In the genomic region with DNA sequence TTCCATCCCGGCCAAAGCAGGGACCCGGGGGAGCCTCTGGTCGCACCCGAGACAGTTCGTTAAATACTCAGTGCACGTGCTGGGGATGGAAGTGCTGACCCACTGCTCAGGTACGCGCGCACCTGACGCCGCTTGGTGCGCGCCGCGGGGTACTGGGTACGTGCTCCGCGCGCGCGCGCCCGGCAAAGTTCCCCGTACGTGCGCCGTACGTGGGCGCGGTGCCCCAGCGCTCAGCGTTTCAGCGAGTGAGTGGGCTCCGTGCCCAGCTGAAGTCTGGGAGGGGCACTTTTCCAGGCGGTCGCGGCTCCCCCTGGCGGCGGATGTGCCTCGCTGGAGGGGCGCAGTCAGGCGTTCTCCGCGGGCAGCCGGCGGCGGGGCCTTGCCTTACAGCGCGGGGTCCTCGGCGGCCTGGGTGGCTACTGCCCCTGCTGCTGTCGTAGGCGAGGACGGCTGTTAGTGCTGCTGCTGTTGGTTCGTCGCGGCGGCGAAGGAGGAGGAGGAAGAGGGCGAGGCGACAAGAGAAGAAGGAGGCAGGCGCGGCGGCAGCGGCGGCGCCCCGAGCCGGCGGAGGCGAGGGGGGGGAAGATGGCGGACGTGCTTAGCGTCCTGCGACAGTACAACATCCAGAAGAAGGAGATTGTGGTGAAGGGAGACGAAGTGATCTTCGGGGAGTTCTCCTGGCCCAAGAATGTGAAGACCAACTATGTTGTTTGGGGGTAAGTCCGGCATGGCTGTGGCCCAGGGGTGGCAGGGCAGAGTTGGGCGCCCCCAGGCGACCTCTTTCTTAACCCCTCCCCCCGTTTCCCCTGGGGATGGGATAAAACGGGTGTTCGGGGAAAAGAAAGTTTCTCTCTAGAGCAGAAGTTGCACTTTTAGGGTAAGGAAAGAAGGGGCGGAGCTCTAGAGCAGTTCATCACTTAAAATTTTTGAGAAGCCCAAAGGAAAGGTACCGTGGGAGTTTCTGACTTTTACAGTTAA, we compare ENCODE assay signal across 8 cellular contexts. TPM values are rescaled to one million over a fixed set of nuclear protein-coding genes. Genes with fewer than 3 reads are reported as not detected.
A peak's percentile ranks its signal among the peaks of the same experiment; 100 is the strongest.
DNase-seq lines count a peak whose midpoint lies in the region; ATAC-seq and TF ChIP-seq lines count a peak whose summit lies in the region.

A gene (plus strand): TSS at position 416 of the 978 bp plus-strand sequence. CDS start 170 bp downstream, at position 586.

- TF ChIP-seq EP300 in SK-N-SH (IDR thresholded peaks at IDR 0.05; ENCODE audit: borderline replicate concordance in 1 of 2, low read depth in 1 of 2, low read length in 1 of 2) = peak in 1 of 2 experiments; percentile 46; a peak in 2 of 4 replicates

- H3K36me3 ChIP-seq in SK-N-SH (replicated peaks in 1 of 2; ENCODE audit: control insufficient read depth in 1 of 2, insufficient read depth in 2 of 2, low read length in 1 of 2) (peaks cover 10 to 15% of the 10 kb centered on the region in 2 experiments), osteoblast (ENCODE audit: insufficient read depth, low read length) (peaks cover 17% of the 10 kb centered on the region), thoracic aorta (peaks cover 2% of the 10 kb centered on the region)

- H3K79me2 ChIP-seq in SK-N-SH (ENCODE audit: insufficient read depth) = peaks cover 47% of the 10 kb centered on the region
- peaks cover 45% of the 10 kb centered on the region for H3K79me2 ChIP-seq in osteoblast (ENCODE audit: insufficient read depth, low read length)

- WGBS in SK-N-SH (ENCODE audit: low lambda C conversion rate) = under 1% methylated on average over 54 of the region's 85 CpGs

- TF ChIP-seq CTCF in GM10266 (IDR thresholded peaks at IDR 0.05; ENCODE audit: control insufficient read depth, insufficient read depth, low read depth, missing control alignments) (peak; percentile 96), SK-N-SH (IDR thresholded peaks at IDR 0.05) (peak; percentile 81), osteoblast (IDR thresholded peaks at IDR 0.05; ENCODE audit: extremely low read depth, low read depth, low read length) (peak; percentile 79), thoracic aorta (IDR thresholded peaks at IDR 0.05) (peak; percentile 94)

- no peaks in the 10 kb centered on the region for H3K27me3 ChIP-seq in SK-N-SH (ENCODE audit: insufficient read depth)
- no peaks in the 10 kb centered on the region for H3K27me3 ChIP-seq in osteoblast (ENCODE audit: insufficient read depth, low read length)
- H3K27me3 ChIP-seq in thoracic aorta (replicated peaks; ENCODE audit: insufficient read depth) = no peaks in the 10 kb centered on the region

- CTCF ChIA-PET in SK-N-SH (lab: Yijun Ruan, JAX) = interaction anchor here (0.6 to 3.9 kb wide), 28 partner anchors 10 to 644 kb away, joined by 3 to 35 read pairs (median 4); a partner anchor contains a TSS

- DNase-seq in GM10266 (ENCODE audit: extremely low spot score) = peak; percentile 94
- DNase-seq in NCI-H1048 (lab: John Stamatoyannopoulos, UW) = peak; percentile 98
- peak; percentile 98 for DNase-seq in SK-N-SH
- DNase-seq in activated naive CD4-positive, alpha-beta T cell treated with anti-CD3 and anti-CD28 coated beads, Interleukin-2, amount 50 U/mL, for 16 hours = peak; percentile 99
- DNase-seq in globus pallidus (ENCODE audit: low spot score) = peak; percentile 93
- peak; percentile 99 for DNase-seq in osteoblast (ENCODE audit: insufficient read length, low spot score, missing footprints)
- DNase-seq in thoracic aorta (ENCODE audit: low spot score) = peak; percentile 95

- H3K4me3 ChIP-seq in SK-N-SH (ENCODE audit: low read depth in 2 of 2, low read length in 1 of 2) = peak within 1 kb of the TSS; percentile 78 to 80
- H3K4me3 ChIP-seq in osteoblast (ENCODE audit: insufficient read depth, low read length) = peak within 1 kb of the TSS; percentile 97
- peak within 1 kb of the TSS; percentile 86 for H3K4me3 ChIP-seq in thoracic aorta

- H3K9ac ChIP-seq in SK-N-SH = peak within 1 kb of the TSS; percentile 93

- H4K20me1 ChIP-seq in SK-N-SH (ENCODE audit: insufficient read depth) (peaks cover 19% of the 10 kb centered on the region), osteoblast (ENCODE audit: insufficient read depth, low read length) (peaks cover 21% of the 10 kb centered on the region)

- H3K27ac ChIP-seq in SK-N-SH (ENCODE audit: low read depth in 2 of 2, low read length in 1 of 2) (peak within 1 kb of the TSS; percentile 97), osteoblast (ENCODE audit: low read depth, low read length) (peak within 1 kb of the TSS; percentile 95), thoracic aorta (peak within 1 kb of the TSS; percentile 86 to 93)

- no peaks in the 10 kb centered on the region for H3K9me2 ChIP-seq in SK-N-SH

- no peaks in the 10 kb centered on the region for H3K9me3 ChIP-seq in SK-N-SH
- no peaks in the 10 kb centered on the region for H3K9me3 ChIP-seq in osteoblast (ENCODE audit: low read depth, low read length)
- no peaks in the 10 kb centered on the region for H3K9me3 ChIP-seq in thoracic aorta

- H3F3A ChIP-seq in SK-N-SH (replicated peaks; ENCODE audit: insufficient read depth) = peaks cover 11% of the 10 kb centered on the region

- H3K4me1 ChIP-seq in SK-N-SH (ENCODE audit: control insufficient read depth in 1 of 2, insufficient read depth in 2 of 2, low read depth in 1 of 2, low read length in 1 of 2) (peaks cover 0 to 4% of the 10 kb centered on the region in 2 experiments; a peak in 3 of 4 replicates), osteoblast (ENCODE audit: insufficient read depth, low read length) (peaks cover 6% of the 10 kb centered on the region), thoracic aorta (ENCODE audit: control insufficient read depth in 1 of 2, low read depth in 2 of 2) (peaks cover 26 to 38% of the 10 kb centered on the region in 2 donors)

- peak; percentile 71 for TF ChIP-seq RAD21 in SK-N-SH (IDR thresholded peaks at IDR 0.05; ENCODE audit: low read length)

- H3K4me2 ChIP-seq in SK-N-SH (peak within 1 kb of the TSS; percentile 74), osteoblast (ENCODE audit: insufficient read depth, low read length) (peak within 1 kb of the TSS; percentile 94)

- ATAC-seq in HG02588 (IDR thresholded peaks at IDR 0.05; ENCODE audit: unreplicated experiment) (peak; percentile 92), thoracic aorta (ENCODE audit: insufficient number of reproducible peaks, low FRiP score, low read depth) (peak; percentile 96)

- peak within 1 kb of the TSS; percentile 90 for H2AFZ ChIP-seq in SK-N-SH (ENCODE audit: low read depth)
- peak within 1 kb of the TSS; percentile 98 for H2AFZ ChIP-seq in osteoblast (ENCODE audit: low read length)

- POLR2A ChIA-PET in SK-N-SH (lab: Yijun Ruan, JAX) = interaction anchor here (0.5 to 2.5 kb wide), 3 partner anchors 14 to 63 kb away, joined by 3 to 14 read pairs (median 5); a partner anchor contains a TSS

TF ChIP-seq in SK-N-SH, 30 proteins besides CTCF, POLR2A, EP300 and RAD21 (continues in another document):
- TF ChIP-seq NFIC (IDR thresholded peaks at IDR 0.05; ENCODE audit: borderline replicate concordance) (peak; percentile 91), YY1 (IDR thresholded peaks at IDR 0.05; ENCODE audit: low read depth) (peak; percentile 90), CHD2 (IDR thresholded peaks at IDR 0.05; ENCODE audit: low read length, partially characterized antibody) (peak; percentile 51), TCF12 (IDR thresholded peaks at IDR 0.05) (peak; percentile 23; the same call in 1 of the 2 replicates), POLR2AphosphoS5 (IDR thresholded peaks at IDR 0.05; ENCODE audit: low read depth, low read length) (peak; percentile 75), RXRA (IDR thresholded peaks at IDR 0.05; ENCODE audit: borderline replicate concordance, low read depth) (no peak), NRF1 (IDR thresholded peaks at IDR 0.05; ENCODE audit: low read depth, low read length) (peak; percentile 42), MEF2A (IDR thresholded peaks at IDR 0.05; ENCODE audit: borderline replicate concordance, low read depth) (no peak), GABPA (IDR thresholded peaks at IDR 0.05; ENCODE audit: low read depth) (no peak), FOXM1 (IDR thresholded peaks at IDR 0.05; ENCODE audit: low read depth) (0 out of 2 replicates have a peak, but pooled peaks have one; percentile 11)
- TF ChIP-seq, protein P1, sequence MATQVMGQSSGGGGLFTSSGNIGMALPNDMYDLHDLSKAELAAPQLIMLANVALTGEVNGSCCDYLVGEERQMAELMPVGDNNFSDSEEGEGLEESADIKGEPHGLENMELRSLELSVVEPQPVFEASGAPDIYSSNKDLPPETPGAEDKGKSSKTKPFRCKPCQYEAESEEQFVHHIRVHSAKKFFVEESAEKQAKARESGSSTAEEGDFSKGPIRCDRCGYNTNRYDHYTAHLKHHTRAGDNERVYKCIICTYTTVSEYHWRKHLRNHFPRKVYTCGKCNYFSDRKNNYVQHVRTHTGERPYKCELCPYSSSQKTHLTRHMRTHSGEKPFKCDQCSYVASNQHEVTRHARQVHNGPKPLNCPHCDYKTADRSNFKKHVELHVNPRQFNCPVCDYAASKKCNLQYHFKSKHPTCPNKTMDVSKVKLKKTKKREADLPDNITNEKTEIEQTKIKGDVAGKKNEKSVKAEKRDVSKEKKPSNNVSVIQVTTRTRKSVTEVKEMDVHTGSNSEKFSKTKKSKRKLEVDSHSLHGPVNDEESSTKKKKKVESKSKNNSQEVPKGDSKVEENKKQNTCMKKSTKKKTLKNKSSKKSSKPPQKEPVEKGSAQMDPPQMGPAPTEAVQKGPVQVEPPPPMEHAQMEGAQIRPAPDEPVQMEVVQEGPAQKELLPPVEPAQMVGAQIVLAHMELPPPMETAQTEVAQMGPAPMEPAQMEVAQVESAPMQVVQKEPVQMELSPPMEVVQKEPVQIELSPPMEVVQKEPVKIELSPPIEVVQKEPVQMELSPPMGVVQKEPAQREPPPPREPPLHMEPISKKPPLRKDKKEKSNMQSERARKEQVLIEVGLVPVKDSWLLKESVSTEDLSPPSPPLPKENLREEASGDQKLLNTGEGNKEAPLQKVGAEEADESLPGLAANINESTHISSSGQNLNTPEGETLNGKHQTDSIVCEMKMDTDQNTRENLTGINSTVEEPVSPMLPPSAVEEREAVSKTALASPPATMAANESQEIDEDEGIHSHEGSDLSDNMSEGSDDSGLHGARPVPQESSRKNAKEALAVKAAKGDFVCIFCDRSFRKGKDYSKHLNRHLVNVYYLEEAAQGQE (IDR thresholded peaks at IDR 0.05; ENCODE audit: low read depth, low read length) = no peak
- TF ChIP-seq, protein P2, sequence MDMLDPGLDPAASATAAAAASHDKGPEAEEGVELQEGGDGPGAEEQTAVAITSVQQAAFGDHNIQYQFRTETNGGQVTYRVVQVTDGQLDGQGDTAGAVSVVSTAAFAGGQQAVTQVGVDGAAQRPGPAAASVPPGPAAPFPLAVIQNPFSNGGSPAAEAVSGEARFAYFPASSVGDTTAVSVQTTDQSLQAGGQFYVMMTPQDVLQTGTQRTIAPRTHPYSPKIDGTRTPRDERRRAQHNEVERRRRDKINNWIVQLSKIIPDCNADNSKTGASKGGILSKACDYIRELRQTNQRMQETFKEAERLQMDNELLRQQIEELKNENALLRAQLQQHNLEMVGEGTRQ (IDR thresholded peaks at IDR 0.05; ENCODE audit: borderline replicate concordance, low read depth, low read length) = no peak

RNA-seq across cellular contexts. Expression of the gene that starts here (rescaled TPM):
- polyA plus RNA-seq in SK-N-SH (2012; rRNA removed) = 13.4 and 17.3 TPM in 2 replicates
- polyA plus RNA-seq in SK-N-SH (2012; cell fraction: cytosol; rRNA removed) = 20.4 and 27.5 TPM in 2 replicates
- 6.4 and 7.7 TPM in 2 replicates for polyA plus RNA-seq in SK-N-SH (2012; cell fraction: nucleus; rRNA removed)
- total RNA-seq in osteoblast (23.0 and 29.7 TPM in 2 replicates), thoracic aorta (10 to 100 TPM; 61.2 to 62.8 TPM)

Comparison
In these comparisons a context has a peak if more than half of its experiments do, and no peak if none do; other contexts are left out.
1. Peak in every context shown above with its lines: DNase-seq, ATAC-seq, H3K4me3 ChIP-seq and H3K27ac ChIP-seq.